ENCODE assay signal across 22 cellular contexts in genomic region chr7:8274589-8274988, GRCh38. TPM values are rescaled to one million over a fixed set of nuclear protein-coding genes. Genes with fewer than 3 reads are reported as not detected.
DNase-seq lines count a peak whose midpoint lies in the region; ATAC-seq, FAIRE-seq and TF ChIP-seq lines count a peak whose summit lies in the region.
"Had no signal": no experiment of that assay in that cellular context is flagged by ENCODE, and none has a peak within 500 bp of the region (broad histone marks: within the 10 kb centered on the region; RNA-seq: fewer than 3 reads in every experiment).

No MANE protein-coding gene starts in this region.

- no peaks in the 10 kb centered on the region for H3K9me3 Mint-ChIP-seq in activated T-cell treated with anti-CD3 and anti-CD28 coated beads, Interleukin-2, amount 50 U/mL, for 72 hours

- CTCF ChIA-PET in RWPE1 (lab: Yijun Ruan, JAX): interaction anchor here (0.9 kb wide), 1 partner anchor 26 kb away, joined by 6 read pairs; no protein-coding TSS in a partner anchor

- no peak for FAIRE-seq in GM12892 (lab: Jason Lieb, UNC)
- FAIRE-seq: D721Med, GM12878, H1 had no signal

- no peaks in the 10 kb centered on the region for H3K9me3 ChIP-seq in smooth muscle cell (replicated peaks; ENCODE audit: low read depth)
- H3K9me3 ChIP-seq: MG63 had no signal

- H3K4me3 ChIP-seq in choroid plexus epithelial cell (ENCODE audit: low read depth, low read length) (no peak overlapping the region), smooth muscle cell (no peak overlapping the region)
- H3K4me3 ChIP-seq: GM12878, MG63, PC-9 had no signal

- H3K4me1 ChIP-seq in smooth muscle cell (ENCODE audit: low read depth): no peaks in the 10 kb centered on the region

- 77% methylated on average over 2 of the region's 2 CpGs for WGBS in smooth muscle cell (ENCODE audit: low lambda C conversion rate)

- H3K4me3 Mint-ChIP-seq in activated T-cell treated with anti-CD3 and anti-CD28 coated beads, Interleukin-2, amount 50 U/mL, for 72 hours: no peak overlapping the region
- H3K4me3 Mint-ChIP-seq: B cell had no signal

- no peaks in the 10 kb centered on the region for H3K36me3 ChIP-seq in smooth muscle cell (ENCODE audit: low read depth)
- H3K36me3 ChIP-seq: MG63 had no signal

- H3K4me2 ChIP-seq in smooth muscle cell: peak overlapping the region; percentile 15
- H3K4me2 ChIP-seq: PC-9 had no signal

- H3K36me3 Mint-ChIP-seq in activated T-cell treated with anti-CD3 and anti-CD28 coated beads, Interleukin-2, amount 50 U/mL, for 72 hours (ENCODE audit: insufficient read depth in 2 of 2): no peaks in the 10 kb centered on the region

- no peak overlapping the region for H2AFZ ChIP-seq in smooth muscle cell (ENCODE audit: low read depth)
- H2AFZ ChIP-seq: PC-9 had no signal

- H3K27me3 Mint-ChIP-seq in activated T-cell treated with anti-CD3 and anti-CD28 coated beads, Interleukin-2, amount 50 U/mL, for 72 hours (ENCODE audit: low read depth): peaks cover 20% of the 10 kb centered on the region

- POLR2A ChIA-PET in RWPE1 (lab: Yijun Ruan, JAX; ENCODE audit: low non-redundant PET): no interaction called here

- H3K27ac Mint-ChIP-seq in activated T-cell treated with anti-CD3 and anti-CD28 coated beads, Interleukin-2, amount 50 U/mL, for 72 hours: peak overlapping the region; percentile 49
- H3K27ac Mint-ChIP-seq: B cell had no signal

- no peaks in the 10 kb centered on the region for H4K20me1 ChIP-seq in smooth muscle cell (ENCODE audit: low read depth)

- no peaks in the 10 kb centered on the region for H3K27me3 ChIP-seq in smooth muscle cell (ENCODE audit: low read depth)
- H3K27me3 ChIP-seq: MG63 had no signal

- no peak overlapping the region for H3K27ac ChIP-seq in RWPE1
- no peak overlapping the region for H3K27ac ChIP-seq in smooth muscle cell (ENCODE audit: low read depth)
- H3K27ac ChIP-seq: PC-9 had no signal

- DNase-seq in activated T-cell treated with anti-CD3 and anti-CD28 coated beads, Interleukin-2, amount 50 U/mL, for 72 hours: no peak
- DNase-seq in activated T-cell treated with anti-CD3 and anti-CD28 coated beads, Interleukin-2, amount 50 U/mL, for 48 hours: no peak
- DNase-seq in RWPE1 (ENCODE audit: low spot score): peak; percentile 24
- peak; percentile 3 for DNase-seq in choroid plexus epithelial cell (ENCODE audit: low read depth)
- DNase-seq in smooth muscle cell (lab: John Stamatoyannopoulos, UW; ENCODE audit: unreplicated experiment): no peak
- no peak for DNase-seq in DMS53 treated with DMSO at 0.1 percent for 48 hours (lab: John Stamatoyannopoulos, UW; ENCODE audit: unreplicated experiment)
- DNase-seq in GM12892 (ENCODE audit: insufficient read length): no peak
- DNase-seq: 8988T, DMS53, Kasumi-1, MG63, NCI-H1417, NCI-H1694 treated with DMSO at 0.1 percent for 48 hours, NCI-H446 treated with DMSO at 0.1 percent for 48 hours, NCI-H526 treated with DMSO at 0.1 percent for 48 hours had no signal

- TF ChIP-seq POLR2A in GM12892 (IDR thresholded peaks at IDR 0.05; ENCODE audit: low read depth, low read length): no peak

- TF ChIP-seq CTCF in RWPE1 (conservative IDR thresholded peaks at IDR 0.05; ENCODE audit: low read depth) (no peak), choroid plexus epithelial cell (conservative IDR thresholded peaks at IDR 0.05; ENCODE audit: low read depth, low read length) (no peak), smooth muscle cell (IDR thresholded peaks at IDR 0.05; ENCODE audit: borderline replicate concordance, insufficient read depth, poor library complexity, severe bottlenecking) (no peak)

- ATAC-seq in activated T-cell treated with anti-CD3 and anti-CD28 coated beads, Interleukin-2, amount 50 U/mL, for 72 hours (replicated peaks in 1 of 2): no peak
- ATAC-seq in HG03342 (IDR thresholded peaks at IDR 0.05; ENCODE audit: unreplicated experiment): no peak
- ATAC-seq: GM12878, SK-N-SH treated with all-trans-retinoic acid at 6 μM for 48 hours had no signal

- no peaks in the 10 kb centered on the region for H3K79me2 ChIP-seq in smooth muscle cell (ENCODE audit: low read depth)

- H3F3A ChIP-seq in smooth muscle cell (ENCODE audit: low read depth): no peaks in the 10 kb centered on the region

- H3K4me1 Mint-ChIP-seq in activated T-cell treated with anti-CD3 and anti-CD28 coated beads, Interleukin-2, amount 50 U/mL, for 72 hours (ENCODE audit: low read depth): no peaks in the 10 kb centered on the region
- H3K4me1 Mint-ChIP-seq: B cell had no signal

- no peak overlapping the region for H3K9ac ChIP-seq in smooth muscle cell (ENCODE audit: low read depth)

RNA-seq across cellular contexts. Expression of gene ICA1, which starts 12.6 kb away (rescaled TPM):
- total RNA-seq in activated T-cell treated with anti-CD3 and anti-CD28 coated beads, Interleukin-2, amount 50 U/mL, for 72 hours: 1 to 10 TPM; 2.7 to 4.6 TPM
- 5.0 and 6.3 TPM in 2 replicates for total RNA-seq in smooth muscle cell
- 4.3 and 8.4 TPM in 2 replicates for polyA plus RNA-seq in smooth muscle cell
- 4.3 TPM for polyA plus RNA-seq in GM12892 (2012; ENCODE audit: missing spikeins)
- total RNA-seq: B cell had no signal

Comparison
In these comparisons a context has a peak if more than half of its experiments do, and no peak if none do; other contexts are left out.
1. DNase-seq: peak in RWPE1 (single experiment) and choroid plexus epithelial cell (single experiment); none in activated T-cell treated with anti-CD3 and anti-CD28 coated beads, Interleukin-2, amount 50 U/mL, for 72 hours (0 of 2), activated T-cell treated with anti-CD3 and anti-CD28 coated beads, Interleukin-2, amount 50 U/mL, for 48 hours (0 of 2), smooth muscle cell (single experiment), DMS53 treated with DMSO at 0.1 percent for 48 hours (single experiment) and GM12892 (single experiment).